Comparison of ENCODE assay signal across 24 cellular contexts in genomic region chr9:95580812-95581761, GRCh38.
A peak's percentile ranks its signal among the peaks of the same experiment; 100 is the strongest.
DNase-seq lines count a peak whose midpoint lies in the region; ATAC-seq and TF ChIP-seq lines count a peak whose summit lies in the region.
"Had no signal": no experiment of that assay in that cellular context is flagged by ENCODE, and none has a peak within 500 bp of the region (broad histone marks: within the 10 kb centered on the region; RNA-seq: fewer than 3 reads in every experiment).

No MANE protein-coding gene starts in this region.

- H3K9me3 Mint-ChIP-seq in neural progenitor cell, result peaks cover 2% of the 10 kb centered on the region
- H3K9me3 Mint-ChIP-seq in activated CD4-positive, alpha-beta T cell treated with anti-CD3 and anti-CD28 coated beads, Interleukin-2, amount 10 ng/mL, durations not matched to agents 24 days and 14 days, result no peaks in the 10 kb centered on the region
- H3K9me3 Mint-ChIP-seq: activated CD4-positive, alpha-beta memory T cell treated with anti-CD3 and anti-CD28 coated beads for 36 hours; CD8-positive, alpha-beta memory T cell; stimulated activated memory B cell treated with anti-CD40 and anti-IgM and Interleukin-4, amounts not matched to agents 10 μg/mL and 1 μg/mL and 100 μg/mL, for 72 hours; T-cell had no signal

- H3K4me1 ChIP-seq in iPS-15b (ENCODE audit: control insufficient read depth, insufficient read depth, low read length) (peaks cover 12% of the 10 kb centered on the region), neural progenitor cell (peaks cover 33% of the 10 kb centered on the region)
- H3K4me1 ChIP-seq: heart left ventricle, lower lobe of right lung, tibial artery had no signal

- no peaks in the 10 kb centered on the region for H4K20me1 ChIP-seq in neural progenitor cell (ENCODE audit: low read depth)

- H3K79me2 ChIP-seq in neural progenitor cell (ENCODE audit: low read depth), result no peaks in the 10 kb centered on the region

- intact Hi-C loops in activated CD4-positive, alpha-beta T cell treated with anti-CD3 and anti-CD28 coated beads, Interleukin-2, amount 10 ng/mL, durations not matched to agents 24 days and 14 days (cut with micrococcal nuclease), result no loop called here

- ATAC-seq in HG03139 (IDR thresholded peaks at IDR 0.05; ENCODE audit: unreplicated experiment), result no peak
- ATAC-seq: heart left ventricle; lower lobe of right lung; naive thymus-derived CD4-positive, alpha-beta T cell; stimulated activated memory B cell treated with anti-CD40 and anti-IgM and Interleukin-4, amounts not matched to agents 10 μg/mL and 1 μg/mL and 100 μg/mL, for 72 hours; T-cell had no signal

- peaks cover 3% of the 10 kb centered on the region for H3K27me3 Mint-ChIP-seq in neural progenitor cell (ENCODE audit: insufficient read depth, low read depth)
- H3K27me3 Mint-ChIP-seq in activated CD4-positive, alpha-beta T cell treated with anti-CD3 and anti-CD28 coated beads, Interleukin-2, amount 10 ng/mL, durations not matched to agents 24 days and 14 days, result peaks cover 4% of the 10 kb centered on the region

- no peak for TF ChIP-seq CTCF in neural progenitor cell (IDR thresholded peaks at IDR 0.05)

- no peak overlapping the region for H3K27ac ChIP-seq in neural progenitor cell
- H3K27ac ChIP-seq: GM23248, heart left ventricle, lower lobe of right lung, tibial artery had no signal

- H3K27me3 ChIP-seq in iPS-15b (ENCODE audit: control insufficient read depth, insufficient read depth, low read length) (peaks cover 6% of the 10 kb centered on the region), neural progenitor cell (no peaks in the 10 kb centered on the region)

- H3F3A ChIP-seq in neural progenitor cell (ENCODE audit: low read depth), result peaks cover 17% of the 10 kb centered on the region

- H2AFZ ChIP-seq in neural progenitor cell (replicated peaks), result no peak overlapping the region
- H2AFZ ChIP-seq: GM23248 had no signal

- DNase-seq in ELF-1 (ENCODE audit: low read depth, low spot score), result peak; percentile 83
- DNase-seq in NCI-H2171 treated with DMSO at 0.1 percent for 48 hours (lab: John Stamatoyannopoulos, UW), result peak; percentile 23
- DNase-seq in neural progenitor cell (ENCODE audit: low spot score), result no peak
- DNase-seq in activated CD4-positive, alpha-beta T cell treated with anti-CD3 and anti-CD28 coated beads, Interleukin-2, amount 50 U/mL, for 1 hour, result no peak
- no peak for DNase-seq in activated CD4-positive, alpha-beta T cell treated with anti-CD3 and anti-CD28 coated beads, Interleukin-2, amount 10 ng/mL, durations not matched to agents 24 days and 14 days
- DNase-seq in erythroblast (lab: John Stamatoyannopoulos, UW), result no peak
- DNase-seq: activated CD4-positive, alpha-beta memory T cell treated with anti-CD3 and anti-CD28 coated beads for 36 hours; activated naive CD4-positive, alpha-beta T cell; activated T-cell treated with anti-CD3 and anti-CD28 coated beads, Interleukin-2, amount 50 U/mL, for 1 hour; CD8-positive, alpha-beta memory T cell; DMS79; GM23248; heart left ventricle; immature natural killer cell; lower lobe of right lung; MV-4-11; naive thymus-derived CD4-positive, alpha-beta T cell; NCI-H1930; NCI-H524; T-cell; tibial artery had no signal

- no peaks in the 10 kb centered on the region for H3K36me3 ChIP-seq in iPS-15b (ENCODE audit: control insufficient read depth, insufficient read depth, low read length)
- H3K36me3 ChIP-seq in neural progenitor cell, result no peaks in the 10 kb centered on the region
- H3K36me3 ChIP-seq: heart left ventricle, lower lobe of right lung, tibial artery had no signal

- no peaks in the 10 kb centered on the region for H3K9me3 ChIP-seq in iPS-15b (ENCODE audit: control insufficient read depth, insufficient read depth, low read length)
- no peaks in the 10 kb centered on the region for H3K9me3 ChIP-seq in neural progenitor cell (ENCODE audit: low read depth)
- H3K9me3 ChIP-seq: heart left ventricle, lower lobe of right lung, tibial artery had no signal

- TF ChIP-seq POLR2A in erythroblast (IDR thresholded peaks at IDR 0.05; ENCODE audit: low read length), result no peak

- peak overlapping the region; percentile 61 for H3K4me2 ChIP-seq in neural progenitor cell

- no peak overlapping the region for H3K27ac Mint-ChIP-seq in neural progenitor cell
- H3K27ac Mint-ChIP-seq in activated CD4-positive, alpha-beta T cell treated with anti-CD3 and anti-CD28 coated beads, Interleukin-2, amount 10 ng/mL, durations not matched to agents 24 days and 14 days, result no peak overlapping the region
- H3K27ac Mint-ChIP-seq: activated CD4-positive, alpha-beta memory T cell treated with anti-CD3 and anti-CD28 coated beads for 36 hours; CD8-positive, alpha-beta memory T cell; immature natural killer cell; naive thymus-derived CD4-positive, alpha-beta T cell; stimulated activated memory B cell treated with anti-CD40 and anti-IgM and Interleukin-4, amounts not matched to agents 10 μg/mL and 1 μg/mL and 100 μg/mL, for 72 hours; T-cell had no signal

- H3K4me1 Mint-ChIP-seq in neural progenitor cell, result peaks cover 31% of the 10 kb centered on the region
- no peaks in the 10 kb centered on the region for H3K4me1 Mint-ChIP-seq in activated CD4-positive, alpha-beta T cell treated with anti-CD3 and anti-CD28 coated beads, Interleukin-2, amount 10 ng/mL, durations not matched to agents 24 days and 14 days
- H3K4me1 Mint-ChIP-seq: CD8-positive, alpha-beta memory T cell; immature natural killer cell; stimulated activated memory B cell treated with anti-CD40 and anti-IgM and Interleukin-4, amounts not matched to agents 10 μg/mL and 1 μg/mL and 100 μg/mL, for 72 hours; T-cell had no signal

- no peak overlapping the region for H3K9ac ChIP-seq in iPS-15b (ENCODE audit: low read depth, low read length)
- H3K9ac ChIP-seq in neural progenitor cell, result no peak overlapping the region
- H3K9ac ChIP-seq: GM23248 had no signal

- no peak overlapping the region for H3K4me3 Mint-ChIP-seq in neural progenitor cell
- no peak overlapping the region for H3K4me3 Mint-ChIP-seq in activated CD4-positive, alpha-beta T cell treated with anti-CD3 and anti-CD28 coated beads, Interleukin-2, amount 10 ng/mL, durations not matched to agents 24 days and 14 days
- H3K4me3 Mint-ChIP-seq: activated CD4-positive, alpha-beta memory T cell treated with anti-CD3 and anti-CD28 coated beads for 36 hours; CD8-positive, alpha-beta memory T cell; immature natural killer cell; naive thymus-derived CD4-positive, alpha-beta T cell; stimulated activated memory B cell treated with anti-CD40 and anti-IgM and Interleukin-4, amounts not matched to agents 10 μg/mL and 1 μg/mL and 100 μg/mL, for 72 hours; T-cell had no signal

- H3K4me3 ChIP-seq in iPS-15b (ENCODE audit: low read depth, low read length) (peak overlapping the region; percentile 2), neural progenitor cell (no peak overlapping the region)
- H3K4me3 ChIP-seq: GM23248, heart left ventricle, lower lobe of right lung, tibial artery had no signal

- H3K36me3 Mint-ChIP-seq in neural progenitor cell, result no peaks in the 10 kb centered on the region
- H3K36me3 Mint-ChIP-seq in activated CD4-positive, alpha-beta T cell treated with anti-CD3 and anti-CD28 coated beads, Interleukin-2, amount 10 ng/mL, durations not matched to agents 24 days and 14 days (ENCODE audit: low read depth), result no peaks in the 10 kb centered on the region
- H3K36me3 Mint-ChIP-seq: activated CD4-positive, alpha-beta memory T cell treated with anti-CD3 and anti-CD28 coated beads for 36 hours; immature natural killer cell; naive thymus-derived CD4-positive, alpha-beta T cell; stimulated activated memory B cell treated with anti-CD40 and anti-IgM and Interleukin-4, amounts not matched to agents 10 μg/mL and 1 μg/mL and 100 μg/mL, for 72 hours; T-cell had no signal

Comparison
In these comparisons a context has a peak if more than half of its experiments do, and no peak if none do; other contexts are left out.
1. DNase-seq: peak in ELF-1 (single experiment) and NCI-H2171 treated with DMSO at 0.1 percent for 48 hours (single experiment); none in neural progenitor cell (single experiment), activated CD4-positive, alpha-beta T cell treated with anti-CD3 and anti-CD28 coated beads, Interleukin-2, amount 50 U/mL, for 1 hour (single experiment), activated CD4-positive, alpha-beta T cell treated with anti-CD3 and anti-CD28 coated beads, Interleukin-2, amount 10 ng/mL, durations not matched to agents 24 days and 14 days (single experiment) and erythroblast (0 of 2).